In genomic region chr12:121916719-121917118, GRCh38 we compare ENCODE assay signal across 10 cellular contexts. TPM values are rescaled to one million over a fixed set of nuclear protein-coding genes. Genes with fewer than 3 reads are reported as not detected.
DNase-seq lines count a peak whose midpoint lies in the region; ATAC-seq and TF ChIP-seq lines count a peak whose summit lies in the region.
"Had no signal": no experiment of that assay in that cellular context is flagged by ENCODE, and none has a peak within 500 bp of the region (broad histone marks: within the 10 kb centered on the region; RNA-seq: fewer than 3 reads in every experiment).

No MANE protein-coding gene starts in this region.

- peaks cover 3% of the 10 kb centered on the region for H3K4me1 Mint-ChIP-seq in chondrocyte (ENCODE audit: low read depth)

- H3K4me3 Mint-ChIP-seq in chondrocyte (ENCODE audit: unreplicated experiment) = no peak overlapping the region

- no peaks in the 10 kb centered on the region for H3K27me3 Mint-ChIP-seq in chondrocyte (ENCODE audit: low read depth)

- peaks cover 25% of the 10 kb centered on the region; the same call in 1 of the 2 replicates for H3K36me3 ChIP-seq in MG63

- no peak overlapping the region for H3K4me3 ChIP-seq in MG63
- H3K4me3 ChIP-seq: HAP-1, lung had no signal

- no peaks in the 10 kb centered on the region for H3K27me3 ChIP-seq in MG63

- DNase-seq in NCI-H146 (lab: John Stamatoyannopoulos, UW) (peak; percentile 2), NCI-H146 treated with DMSO at 0.1 percent for 48 hours (lab: John Stamatoyannopoulos, UW; ENCODE audit: unreplicated experiment) (no peak), MG63 (peak; percentile 6), chondrocyte (ENCODE audit: low spot score) (no peak), pons (ENCODE audit: low spot score) (peak; percentile 35), NCI-H2196 treated with DMSO at 0.1 percent for 48 hours (lab: John Stamatoyannopoulos, UW; ENCODE audit: unreplicated experiment) (no peak)

- H3K27ac Mint-ChIP-seq in chondrocyte (ENCODE audit: unreplicated experiment) = no peak overlapping the region

- H3K36me3 Mint-ChIP-seq in chondrocyte (ENCODE audit: low read depth) = peaks cover 23% of the 10 kb centered on the region

- H3K9me3 Mint-ChIP-seq in chondrocyte (ENCODE audit: low read depth) = no peaks in the 10 kb centered on the region

- no peaks in the 10 kb centered on the region for H3K9me3 ChIP-seq in MG63
- H3K9me3 ChIP-seq: HAP-1 had no signal

- ATAC-seq in HG02610 (IDR thresholded peaks at IDR 0.05; ENCODE audit: unreplicated experiment) = no peak
- ATAC-seq in esophagus mucosa = no peak

- peak; percentile 67 for TF ChIP-seq CTCF in chondrocyte (IDR thresholded peaks at IDR 0.05)

RNA-seq across cellular contexts. Expression of gene CFAP251, which starts 1.7 kb away (rescaled TPM):
- 0.74 and 1.7 TPM in 2 replicates for total RNA-seq in MG63 (2014; rRNA removed; shearing (Covaris generic); ENCODE audit: low replicate concordance)
- 3.5 to 6.4 TPM (median 4.5 TPM) in 3 replicates for total RNA-seq in chondrocyte
- 18.3 TPM for total RNA-seq in esophagus mucosa

RNA-seq across cellular contexts. Expression of gene PSMD9, which starts 28.1 kb away (rescaled TPM):
- total RNA-seq in MG63 (2014; rRNA removed; shearing (Covaris generic); ENCODE audit: low replicate concordance) = 66.6 and 117 TPM in 2 replicates
- total RNA-seq in chondrocyte = 49.7 to 61.9 TPM (median 53.5 TPM) in 3 replicates
- 48.7 TPM for total RNA-seq in esophagus mucosa

RNA-seq across cellular contexts. Expression of gene HPD, which starts 58.1 kb away (rescaled TPM):
- total RNA-seq in MG63 (2014; rRNA removed; shearing (Covaris generic); ENCODE audit: low replicate concordance) = 0.56 and 3.1 TPM in 2 replicates
- total RNA-seq in chondrocyte (not detected in 3 replicates), esophagus mucosa (0.28 TPM)

Comparison
In these comparisons a context has a peak if more than half of its experiments do, and no peak if none do; other contexts are left out.
1. DNase-seq: peak in NCI-H146 (single experiment), MG63 (single experiment) and pons (single experiment); none in NCI-H146 treated with DMSO at 0.1 percent for 48 hours (single experiment), chondrocyte (single experiment) and NCI-H2196 treated with DMSO at 0.1 percent for 48 hours (single experiment).